In genomic region chr11:93525601-93526000, GRCh38 we compare ENCODE assay signal across 8 cellular contexts. TPM values are rescaled to one million over a fixed set of nuclear protein-coding genes. Genes with fewer than 3 reads are reported as not detected.
A peak's percentile ranks its signal among the peaks of the same experiment; 100 is the strongest.
DNase-seq lines count a peak whose midpoint lies in the region; ATAC-seq and TF ChIP-seq lines count a peak whose summit lies in the region.

No MANE protein-coding gene starts in this region.

- H3K36me3 Mint-ChIP-seq in CD14-positive monocyte = peaks cover 11 to 19% of the 10 kb centered on the region in 2 donors
- peaks cover 14% of the 10 kb centered on the region for H3K36me3 Mint-ChIP-seq in T-helper 1 cell treated with Interleukin-12 subunit alpha and Interleukin-12 subunit beta and Interleukin-4 antibody, amounts not matched to agents 30 μg/mL and 1 μg/mL, for 36 hours (ENCODE audit: low read depth)
- peaks cover 0 to 15% (median 0%) of the 10 kb centered on the region in 5 donors for H3K36me3 Mint-ChIP-seq in naive thymus-derived CD4-positive, alpha-beta T cell

- CTCF ChIA-PET in naive thymus-derived CD4-positive, alpha-beta T cell (lab: Charles Lee) = no interaction called here
- CTCF ChIA-PET in SK-N-SH (lab: Yijun Ruan, JAX) = interaction anchor here (2.3 to 2.4 kb wide), 2 partner anchors 10 to 12 kb away, joined by 7 to 9 read pairs; no protein-coding TSS in a partner anchor

- peaks cover 0 to 3% (median 0%) of the 10 kb centered on the region in 3 donors for H3K27me3 Mint-ChIP-seq in CD14-positive monocyte (ENCODE audit: low read depth in 3 of 3)
- H3K27me3 Mint-ChIP-seq in T-helper 1 cell treated with Interleukin-12 subunit alpha and Interleukin-12 subunit beta and Interleukin-4 antibody, amounts not matched to agents 30 μg/mL and 1 μg/mL, for 36 hours (ENCODE audit: low read depth) = no peaks in the 10 kb centered on the region
- H3K27me3 Mint-ChIP-seq in naive thymus-derived CD4-positive, alpha-beta T cell = no peaks in the 10 kb centered on the region

- H3K9me3 Mint-ChIP-seq in CD14-positive monocyte = no peaks in the 10 kb centered on the region
- H3K9me3 Mint-ChIP-seq in T-helper 1 cell treated with Interleukin-12 subunit alpha and Interleukin-12 subunit beta and Interleukin-4 antibody, amounts not matched to agents 30 μg/mL and 1 μg/mL, for 36 hours = no peaks in the 10 kb centered on the region
- H3K9me3 Mint-ChIP-seq in naive thymus-derived CD4-positive, alpha-beta T cell = no peaks in the 10 kb centered on the region

- H3K9me2 ChIP-seq in SK-N-SH = no peaks in the 10 kb centered on the region

- TF ChIP-seq CTCF in CD14-positive monocyte (IDR thresholded peaks at IDR 0.05) (no peak), heart right ventricle (IDR thresholded peaks at IDR 0.05) (no peak), Peyer's patch (IDR thresholded peaks at IDR 0.05) (no peak), SK-N-SH (IDR thresholded peaks at IDR 0.05) (no peak)

- H3K36me3 ChIP-seq in heart right ventricle (no peaks in the 10 kb centered on the region), Peyer's patch (no peaks in the 10 kb centered on the region), SK-N-SH (replicated peaks in 1 of 2; ENCODE audit: control insufficient read depth in 1 of 2, insufficient read depth in 2 of 2, low read length in 1 of 2) (no peaks in the 10 kb centered on the region)
- H3K36me3 ChIP-seq in naive thymus-derived CD4-positive, alpha-beta T cell (ENCODE audit: control insufficient read depth in 2 of 3, insufficient read depth in 3 of 3, low read length in 3 of 3) = no peaks in the 10 kb centered on the region

- H3K27me3 ChIP-seq in heart right ventricle (no peaks in the 10 kb centered on the region), Peyer's patch (no peaks in the 10 kb centered on the region), SK-N-SH (ENCODE audit: insufficient read depth) (no peaks in the 10 kb centered on the region)
- H3K27me3 ChIP-seq in naive thymus-derived CD4-positive, alpha-beta T cell (ENCODE audit: control insufficient read depth in 2 of 2, insufficient read depth in 2 of 2, low read length in 2 of 2) = no peaks in the 10 kb centered on the region

- no peaks in the 10 kb centered on the region for H4K20me1 ChIP-seq in SK-N-SH (ENCODE audit: insufficient read depth)

- no peaks in the 10 kb centered on the region for H3F3A ChIP-seq in SK-N-SH (replicated peaks; ENCODE audit: insufficient read depth)

- ATAC-seq in GM21619 (IDR thresholded peaks at IDR 0.05; ENCODE audit: unreplicated experiment) (peak; percentile 25), heart right ventricle (peak in 7 of 8 donors; percentile 10 to 85 (median 53))
- ATAC-seq in naive thymus-derived CD4-positive, alpha-beta T cell = no peak

- H3K27ac Mint-ChIP-seq in CD14-positive monocyte = peak overlapping the region; percentile 85 to 98 (median 96)
- H3K27ac Mint-ChIP-seq in T-helper 1 cell treated with Interleukin-12 subunit alpha and Interleukin-12 subunit beta and Interleukin-4 antibody, amounts not matched to agents 30 μg/mL and 1 μg/mL, for 36 hours = peak overlapping the region; percentile 63
- peak overlapping the region in 1 of 9 donors; percentile 72 for H3K27ac Mint-ChIP-seq in naive thymus-derived CD4-positive, alpha-beta T cell

- H2AFZ ChIP-seq in SK-N-SH (ENCODE audit: low read depth) = no peak overlapping the region; the same call in 1 of the 2 replicates

- H3K4me1 ChIP-seq in heart right ventricle (peaks cover 19 to 94% (median 68%) of the 10 kb centered on the region in 9 donors), Peyer's patch (peaks cover 0 to 49% (median 8%) of the 10 kb centered on the region in 4 donors), SK-N-SH (ENCODE audit: control insufficient read depth in 1 of 2, insufficient read depth in 2 of 2, low read depth in 1 of 2, low read length in 1 of 2) (no peaks in the 10 kb centered on the region; a peak in 2 of 4 replicates)
- no peaks in the 10 kb centered on the region for H3K4me1 ChIP-seq in naive thymus-derived CD4-positive, alpha-beta T cell (ENCODE audit: control insufficient read depth in 2 of 2, insufficient read depth in 2 of 2, low read length in 2 of 2)

- H3K27ac ChIP-seq in heart right ventricle = peak overlapping the region in 6 of 10 donors; percentile 16 to 88 (median 42)
- peak overlapping the region in 1 of 4 donors; percentile 52 for H3K27ac ChIP-seq in Peyer's patch
- no peak overlapping the region for H3K27ac ChIP-seq in naive thymus-derived CD4-positive, alpha-beta T cell (ENCODE audit: low read depth, low read length)
- H3K27ac ChIP-seq in SK-N-SH (ENCODE audit: low read depth in 2 of 2, low read length in 1 of 2) = no peak overlapping the region

- H3K4me2 ChIP-seq in SK-N-SH = no peak overlapping the region

- no peak overlapping the region for H3K9ac ChIP-seq in SK-N-SH

- TF ChIP-seq RAD21 in SK-N-SH (IDR thresholded peaks at IDR 0.05; ENCODE audit: low read length) = no peak

- H3K79me2 ChIP-seq in SK-N-SH (ENCODE audit: insufficient read depth) = no peaks in the 10 kb centered on the region

- WGBS in heart right ventricle, 2 donors = 36 to 43% methylated on average over 6 of the region's 6 CpGs
- 68% methylated on average over 6 of the region's 6 CpGs for WGBS in SK-N-SH (ENCODE audit: low lambda C conversion rate)

- no peak for TF ChIP-seq POLR2A in Peyer's patch (IDR thresholded peaks at IDR 0.05)

- H3K4me1 Mint-ChIP-seq in CD14-positive monocyte = peaks cover 91% of the 10 kb centered on the region
- peaks cover 76% of the 10 kb centered on the region for H3K4me1 Mint-ChIP-seq in T-helper 1 cell treated with Interleukin-12 subunit alpha and Interleukin-12 subunit beta and Interleukin-4 antibody, amounts not matched to agents 30 μg/mL and 1 μg/mL, for 36 hours (ENCODE audit: low read depth)
- peaks cover 8 to 89% (median 29%) of the 10 kb centered on the region in 7 donors for H3K4me1 Mint-ChIP-seq in naive thymus-derived CD4-positive, alpha-beta T cell

- H3K4me3 Mint-ChIP-seq in CD14-positive monocyte = peak overlapping the region in 1 of 2 donors; percentile 55
- peak overlapping the region; percentile 19 for H3K4me3 Mint-ChIP-seq in T-helper 1 cell treated with Interleukin-12 subunit alpha and Interleukin-12 subunit beta and Interleukin-4 antibody, amounts not matched to agents 30 μg/mL and 1 μg/mL, for 36 hours
- H3K4me3 Mint-ChIP-seq in naive thymus-derived CD4-positive, alpha-beta T cell = peak overlapping the region in 1 of 10 donors; percentile 58

- no peak overlapping the region for H3K4me3 ChIP-seq in heart right ventricle
- no peak overlapping the region for H3K4me3 ChIP-seq in Peyer's patch
- no peak overlapping the region for H3K4me3 ChIP-seq in naive thymus-derived CD4-positive, alpha-beta T cell (ENCODE audit: low read length)
- no peak overlapping the region for H3K4me3 ChIP-seq in SK-N-SH (ENCODE audit: low read depth in 2 of 2, low read length in 1 of 2)

- no peak for TF ChIP-seq EP300 in SK-N-SH (IDR thresholded peaks at IDR 0.05; ENCODE audit: borderline replicate concordance in 1 of 2, low read depth in 1 of 2, low read length in 1 of 2)

- DNase-seq in CD14-positive monocyte (ENCODE audit: low spot score) (no peak), heart right ventricle (no peak), Peyer's patch (no peak), SK-N-SH (no peak), NCI-H1417 treated with DMSO at 0.1 percent for 48 hours (lab: John Stamatoyannopoulos, UW) (no peak)
- DNase-seq in naive thymus-derived CD4-positive, alpha-beta T cell = no peak

- POLR2A ChIA-PET in naive thymus-derived CD4-positive, alpha-beta T cell (lab: Charles Lee) = no interaction called here
- POLR2A ChIA-PET in SK-N-SH (lab: Yijun Ruan, JAX) = no interaction called here

- intact Hi-C loops in CD14-positive monocyte (cut with micrococcal nuclease) (loop anchor here in 1 of 2 donors (2.0 to 10.0 kb wide), 2 partner anchors 13 to 79 kb away; no protein-coding TSS in a partner anchor), heart right ventricle (cut with DNase I) (no loop called here)
- intact Hi-C loops in naive thymus-derived CD4-positive, alpha-beta T cell (cut with micrococcal nuclease) = loop anchor here in 1 of 2 donors (10.0 kb wide), 1 partner anchor 599 kb away; the partner anchor contains the start of gene PANX1

- H3K9me3 ChIP-seq in heart right ventricle (no peaks in the 10 kb centered on the region), Peyer's patch (no peaks in the 10 kb centered on the region), SK-N-SH (no peaks in the 10 kb centered on the region)
- H3K9me3 ChIP-seq in naive thymus-derived CD4-positive, alpha-beta T cell (ENCODE audit: control insufficient read depth in 2 of 3, low read length in 3 of 3) = no peaks in the 10 kb centered on the region

TF ChIP-seq in SK-N-SH, 30 proteins besides CTCF, POLR2A, EP300 and RAD21 (continues in another document):
- no peak for TF ChIP-seq NRF1 (IDR thresholded peaks at IDR 0.05; ENCODE audit: low read depth, low read length)
- TF ChIP-seq EZH2phosphoT487 (IDR thresholded peaks at IDR 0.05; ENCODE audit: borderline replicate concordance, low read depth) = no peak
- no peak for TF ChIP-seq POLR2AphosphoS5 (IDR thresholded peaks at IDR 0.05; ENCODE audit: low read depth, low read length)
- TF ChIP-seq, protein P1, sequence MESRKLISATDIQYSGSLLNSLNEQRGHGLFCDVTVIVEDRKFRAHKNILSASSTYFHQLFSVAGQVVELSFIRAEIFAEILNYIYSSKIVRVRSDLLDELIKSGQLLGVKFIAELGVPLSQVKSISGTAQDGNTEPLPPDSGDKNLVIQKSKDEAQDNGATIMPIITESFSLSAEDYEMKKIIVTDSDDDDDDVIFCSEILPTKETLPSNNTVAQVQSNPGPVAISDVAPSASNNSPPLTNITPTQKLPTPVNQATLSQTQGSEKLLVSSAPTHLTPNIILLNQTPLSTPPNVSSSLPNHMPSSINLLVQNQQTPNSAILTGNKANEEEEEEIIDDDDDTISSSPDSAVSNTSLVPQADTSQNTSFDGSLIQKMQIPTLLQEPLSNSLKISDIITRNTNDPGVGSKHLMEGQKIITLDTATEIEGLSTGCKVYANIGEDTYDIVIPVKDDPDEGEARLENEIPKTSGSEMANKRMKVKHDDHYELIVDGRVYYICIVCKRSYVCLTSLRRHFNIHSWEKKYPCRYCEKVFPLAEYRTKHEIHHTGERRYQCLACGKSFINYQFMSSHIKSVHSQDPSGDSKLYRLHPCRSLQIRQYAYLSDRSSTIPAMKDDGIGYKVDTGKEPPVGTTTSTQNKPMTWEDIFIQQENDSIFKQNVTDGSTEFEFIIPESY (IDR thresholded peaks at IDR 0.05; ENCODE audit: borderline replicate concordance, low read depth) = no peak

RNA-seq across cellular contexts. Expression of gene SMCO4, which starts 17.6 kb away (rescaled TPM):
- polyA plus RNA-seq in CD14-positive monocyte (100 to 1,000 TPM; 169 to 242 TPM), heart right ventricle (10 to 100 TPM; 23.1 to 85.5 TPM), SK-N-SH (2012; rRNA removed) (9.0 and 9.2 TPM in 2 replicates)
- total RNA-seq in heart right ventricle (10 to 100 TPM; 30.1 to 59.0 (median 44.8) TPM), Peyer's patch (10 to 100 TPM; 24.8 to 93.0 (median 40.2) TPM)
- total RNA-seq in naive thymus-derived CD4-positive, alpha-beta T cell = 10 to 100 TPM in 2 of 5 experiments, 1 to 10 TPM in 3; 2.9 to 34.7 (median 5.9) TPM
- polyA plus RNA-seq in naive thymus-derived CD4-positive, alpha-beta T cell = 1 to 10 TPM in 1 of 2 donors, under 1 TPM in 1; 0.97 to 3.9 TPM
- 6.3 and 10.0 TPM in 2 replicates for polyA plus RNA-seq in SK-N-SH (2012; cell fraction: cytosol; rRNA removed)
- polyA plus RNA-seq in SK-N-SH (2012; cell fraction: nucleus; rRNA removed) = 3.6 and 6.9 TPM in 2 replicates

Comparison
In these comparisons a context has a peak if more than half of its experiments do, and no peak if none do; other contexts are left out.
1. H3K27ac ChIP-seq: peak in heart right ventricle (6 of 10); none in naive thymus-derived CD4-positive, alpha-beta T cell (single experiment) and SK-N-SH (0 of 2).